8 cellular contexts compared by ENCODE assay signal in the genomic region with DNA sequence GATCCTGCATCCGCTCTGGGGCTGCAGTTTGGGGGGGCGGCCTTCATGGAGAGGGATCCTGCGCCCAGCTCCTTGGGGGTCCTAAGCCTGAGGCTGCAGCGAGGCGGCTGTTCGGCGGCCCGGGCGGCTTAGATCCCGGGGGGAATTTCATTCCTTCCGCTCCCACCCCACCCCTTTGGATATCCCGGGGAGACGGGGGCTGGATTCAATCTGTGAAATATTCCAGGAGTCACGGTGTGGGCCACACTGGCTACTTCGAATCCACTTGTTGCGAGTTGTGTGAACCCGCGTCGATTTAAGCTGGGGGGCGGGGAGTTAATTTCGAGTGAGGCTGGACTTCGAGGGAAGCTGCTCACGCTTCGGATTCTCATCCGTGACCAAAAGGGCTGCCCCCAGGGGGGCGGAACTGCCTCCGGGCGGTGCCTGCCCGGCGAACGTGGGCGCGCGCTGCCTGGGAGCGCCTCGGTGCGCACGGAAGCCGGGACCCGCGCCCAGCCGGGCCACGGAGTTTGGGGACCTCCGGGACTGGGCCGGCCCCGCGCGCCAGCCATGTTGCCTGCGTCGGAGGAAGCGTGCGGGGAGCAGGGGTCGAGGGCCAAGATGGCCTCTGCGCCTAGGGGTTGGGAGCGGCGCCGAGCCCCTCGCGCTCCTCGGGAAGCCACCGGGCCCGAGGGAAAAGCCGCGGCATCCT. TPM values are rescaled to one million over a fixed set of nuclear protein-coding genes. Genes with fewer than 3 reads are reported as not detected.
DNase-seq lines count a peak whose midpoint lies in the region; ATAC-seq and TF ChIP-seq lines count a peak whose summit lies in the region.

No MANE protein-coding gene starts in this region.

- no peaks in the 10 kb centered on the region for H3K9me3 Mint-ChIP-seq in CD8-positive, alpha-beta T cell
- no peaks in the 10 kb centered on the region for H3K9me3 Mint-ChIP-seq in mesothelial cell of epicardium

- H3K27me3 Mint-ChIP-seq in CD8-positive, alpha-beta T cell (ENCODE audit: low read depth): peaks cover 43% of the 10 kb centered on the region
- H3K27me3 Mint-ChIP-seq in mesothelial cell of epicardium (ENCODE audit: low read depth): peaks cover 64% of the 10 kb centered on the region

- no peak for TF ChIP-seq POLR2A in transverse colon (IDR thresholded peaks at IDR 0.05)

- H3K4me1 Mint-ChIP-seq in CD8-positive, alpha-beta T cell (ENCODE audit: low read depth): peaks cover 17% of the 10 kb centered on the region
- peaks cover 15% of the 10 kb centered on the region for H3K4me1 Mint-ChIP-seq in mesothelial cell of epicardium

- 0% methylated on average over 50 of the region's 64 CpGs; no CpG with 5 or more reads in 1 of the 2 donors for WGBS in transverse colon (ENCODE audit: low coverage in 1 of 2), 2 donors

- no peaks in the 10 kb centered on the region for H3K9me3 ChIP-seq in CD8-positive, alpha-beta T cell (ENCODE audit: low read length)
- no peaks in the 10 kb centered on the region for H3K9me3 ChIP-seq in effector memory CD4-positive, alpha-beta T cell (ENCODE audit: control insufficient read depth, low read length)
- no peaks in the 10 kb centered on the region for H3K9me3 ChIP-seq in transverse colon

- peak overlapping the region; percentile 43 for H3K4me3 ChIP-seq in CD8-positive, alpha-beta T cell (ENCODE audit: low read depth, low read length)
- H3K4me3 ChIP-seq in effector memory CD4-positive, alpha-beta T cell (ENCODE audit: insufficient read depth, low read depth, low read length, poor library complexity, severe bottlenecking): peak overlapping the region; percentile 56
- H3K4me3 ChIP-seq in transverse colon: peak overlapping the region; percentile 60 to 66 (median 65)

- no peaks in the 10 kb centered on the region for H3K36me3 ChIP-seq in CD8-positive, alpha-beta T cell (ENCODE audit: insufficient read depth, low read length)
- no peaks in the 10 kb centered on the region for H3K36me3 ChIP-seq in effector memory CD4-positive, alpha-beta T cell (ENCODE audit: control insufficient read depth, insufficient read depth, low read length)
- H3K36me3 ChIP-seq in transverse colon: no peaks in the 10 kb centered on the region

- H3K4me1 ChIP-seq in CD8-positive, alpha-beta T cell (ENCODE audit: insufficient read depth, low read length): peaks cover 5% of the 10 kb centered on the region
- H3K4me1 ChIP-seq in effector memory CD4-positive, alpha-beta T cell (ENCODE audit: control insufficient read depth, insufficient read depth, low read length, poor library complexity, severe bottlenecking): peaks cover 19% of the 10 kb centered on the region
- H3K4me1 ChIP-seq in transverse colon: peaks cover 0 to 40% (median 11%) of the 10 kb centered on the region in 4 donors

- no peaks in the 10 kb centered on the region for H3K36me3 Mint-ChIP-seq in CD8-positive, alpha-beta T cell
- no peaks in the 10 kb centered on the region for H3K36me3 Mint-ChIP-seq in mesothelial cell of epicardium

- no peak overlapping the region for H3K27ac Mint-ChIP-seq in CD8-positive, alpha-beta T cell
- peak overlapping the region; percentile 98 for H3K27ac Mint-ChIP-seq in mesothelial cell of epicardium

- intact Hi-C loops in CD8-positive, alpha-beta T cell (cut with DNase I, micrococcal nuclease): no loop called here
- intact Hi-C loops in transverse colon (cut with DNase I; ENCODE audit: low total_unique reads): no loop called here

- ATAC-seq in CD8-positive, alpha-beta T cell: no peak
- ATAC-seq in GM21576 (IDR thresholded peaks at IDR 0.05; ENCODE audit: unreplicated experiment) (peak; percentile 49), HG02970 (IDR thresholded peaks at IDR 0.05; ENCODE audit: low FRiP score, unreplicated experiment) (no peak), HG02763 (IDR thresholded peaks at IDR 0.05; ENCODE audit: unreplicated experiment) (no peak)

- peaks cover 3% of the 10 kb centered on the region for H3K27me3 ChIP-seq in CD8-positive, alpha-beta T cell (ENCODE audit: insufficient read depth, low read length)
- peaks cover 7% of the 10 kb centered on the region for H3K27me3 ChIP-seq in effector memory CD4-positive, alpha-beta T cell (replicated peaks; ENCODE audit: control insufficient read depth, insufficient read depth, low read length, poor library complexity, severe bottlenecking)
- H3K27me3 ChIP-seq in transverse colon: peaks cover 40% of the 10 kb centered on the region

- no peak for DNase-seq in CD8-positive, alpha-beta T cell
- DNase-seq in SK-MEL-5 (ENCODE audit: low read depth, low spot score) (peak; percentile 32), mesothelial cell of epicardium (ENCODE audit: low spot score in 2 of 2, unreplicated experiment in 2 of 2) (peak; percentile 25 to 71), transverse colon (peak; percentile 50)
- DNase-seq in effector memory CD4-positive, alpha-beta T cell: no peak

- POLR2A ChIA-PET in CD8-positive, alpha-beta T cell (lab: Charles Lee): no interaction called here

- no peak for TF ChIP-seq EP300 in transverse colon (IDR thresholded peaks at IDR 0.05; ENCODE audit: low read depth)

- in situ Hi-C loops in SK-MEL-5 (cut with HindIII; ENCODE audit: low pct_unique_long_range_greater_than_20kb, low sequenced_read_pairs) (no loop called here), transverse colon (cut with MboI; ENCODE audit: low pct_ligation_motif_present in 1 of 4, low pct_unique_long_range_greater_than_20kb in 1 of 4, low sequenced_read_pairs in 3 of 4) (no loop called here)

- no peak overlapping the region for H3K27ac ChIP-seq in CD8-positive, alpha-beta T cell (ENCODE audit: low read depth, low read length)
- H3K27ac ChIP-seq in effector memory CD4-positive, alpha-beta T cell (ENCODE audit: insufficient read depth, low read length, poor library complexity, severe bottlenecking): no peak overlapping the region
- H3K27ac ChIP-seq in transverse colon: peak overlapping the region; percentile 86 to 92 (median 88)

- TF ChIP-seq CTCF in CD8-positive, alpha-beta T cell (IDR thresholded peaks at IDR 0.05): no peak
- TF ChIP-seq CTCF in mesothelial cell of epicardium (IDR thresholded peaks at IDR 0.05; ENCODE audit: unreplicated experiment) (no peak), transverse colon (IDR thresholded peaks at IDR 0.05) (no peak)

- CTCF ChIA-PET in CD8-positive, alpha-beta T cell (lab: Charles Lee): no interaction called here

- H3K4me3 Mint-ChIP-seq in CD8-positive, alpha-beta T cell: peak overlapping the region; percentile 70
- peak overlapping the region; percentile 85 for H3K4me3 Mint-ChIP-seq in mesothelial cell of epicardium

RNA-seq across cellular contexts. Expression of a gene that starts 0.8 kb away (rescaled TPM):
- total RNA-seq in CD8-positive, alpha-beta T cell: 1 to 10 TPM; 2.7 to 2.9 TPM
- 10.9 and 11.9 TPM in 2 replicates for total RNA-seq in SK-MEL-5 (2014; rRNA removed; shearing (Covaris generic))
- polyA plus RNA-seq in SK-MEL-5 (2015; cell fraction: cytosol; rRNA removed): 8.2 and 10.1 TPM in 2 replicates
- polyA plus RNA-seq in SK-MEL-5 (2015; cell fraction: nucleus; rRNA removed): 2.8 and 6.6 TPM in 2 replicates
- total RNA-seq in mesothelial cell of epicardium (36.1 to 37.8 TPM (median 37.0 TPM) in 3 replicates), transverse colon (100 to 1,000 TPM in 1 of 4 donors, 10 to 100 TPM in 3; 74.9 to 112 (median 92.4) TPM)

Comparison
In these comparisons a context has a peak if more than half of its experiments do, and no peak if none do; other contexts are left out.
1. DNase-seq: peak in SK-MEL-5 (single experiment), mesothelial cell of epicardium (2 of 2) and transverse colon (single experiment); none in CD8-positive, alpha-beta T cell (0 of 7) and effector memory CD4-positive, alpha-beta T cell (0 of 3).
2. H3K27ac ChIP-seq: peak in transverse colon (4 of 4); none in CD8-positive, alpha-beta T cell (single experiment) and effector memory CD4-positive, alpha-beta T cell (single experiment).
3. Peak in every context shown above with its lines, with median percentiles within 50 percentile points of each other: H3K4me3 ChIP-seq.